In the genomic region with DNA sequence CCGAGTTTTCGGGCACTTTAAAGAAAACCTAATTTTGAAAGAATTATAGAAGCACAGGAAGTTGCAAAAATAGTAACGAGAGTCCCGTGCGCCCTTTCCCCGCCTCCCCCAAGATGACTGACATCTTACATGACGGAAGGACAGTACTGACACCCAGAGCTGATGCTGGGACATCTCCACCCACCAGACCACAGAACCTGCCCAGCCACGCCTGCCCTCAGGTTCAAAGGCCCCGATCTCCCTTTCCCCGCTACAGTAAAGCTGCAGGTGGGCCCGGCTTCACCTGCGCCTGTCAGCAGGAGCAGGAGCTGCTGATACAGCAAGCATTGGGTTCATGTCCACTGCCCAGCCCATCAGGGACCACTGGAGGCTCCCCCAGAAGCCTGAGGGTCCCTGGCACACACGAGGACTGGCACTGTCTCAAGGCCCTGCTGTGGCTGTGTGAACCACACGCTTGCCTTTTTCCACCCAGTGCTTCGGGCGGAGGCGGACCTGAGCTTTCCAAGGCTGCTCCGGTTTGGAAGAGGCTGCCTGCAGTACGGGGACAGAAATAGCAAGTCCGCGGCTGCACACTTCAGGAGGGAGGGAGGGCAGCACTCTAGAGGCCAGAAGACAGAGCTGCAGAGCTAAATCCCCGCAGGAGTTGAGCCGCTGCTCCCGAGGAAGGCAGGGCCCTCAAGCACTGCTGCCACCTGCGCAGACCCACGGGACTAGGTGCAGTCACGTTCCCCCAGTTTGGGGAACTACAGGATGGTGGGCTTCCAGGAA, we compare ENCODE assay signal across 1 cellular context.
A peak's percentile ranks its signal among the peaks of the same experiment; 100 is the strongest.
TF ChIP-seq lines count a peak whose summit lies in the region.

No MANE protein-coding gene starts in this region.

TF ChIP-seq in K562, 482 proteins besides CTCF, POLR2A, EP300 and RAD21:
- TF ChIP-seq POLR2G (IDR thresholded peaks at IDR 0.05; ENCODE audit: low read depth, low read length) (peak; percentile 23; the same call in 1 of the 2 replicates), ZFP36 (IDR thresholded peaks at IDR 0.05; ENCODE audit: low read depth, low read length, partially characterized antibody) (peak; percentile 50), KHSRP (IDR thresholded peaks at IDR 0.05) (no peak)
- TF ChIP-seq, protein P1, sequence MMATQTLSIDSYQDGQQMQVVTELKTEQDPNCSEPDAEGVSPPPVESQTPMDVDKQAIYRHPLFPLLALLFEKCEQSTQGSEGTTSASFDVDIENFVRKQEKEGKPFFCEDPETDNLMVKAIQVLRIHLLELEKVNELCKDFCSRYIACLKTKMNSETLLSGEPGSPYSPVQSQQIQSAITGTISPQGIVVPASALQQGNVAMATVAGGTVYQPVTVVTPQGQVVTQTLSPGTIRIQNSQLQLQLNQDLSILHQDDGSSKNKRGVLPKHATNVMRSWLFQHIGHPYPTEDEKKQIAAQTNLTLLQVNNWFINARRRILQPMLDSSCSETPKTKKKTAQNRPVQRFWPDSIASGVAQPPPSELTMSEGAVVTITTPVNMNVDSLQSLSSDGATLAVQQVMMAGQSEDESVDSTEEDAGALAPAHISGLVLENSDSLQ (IDR thresholded peaks at IDR 0.05), result peak; percentile 35; the same call in 1 of the 2 replicates
- TF ChIP-seq, protein P2, sequence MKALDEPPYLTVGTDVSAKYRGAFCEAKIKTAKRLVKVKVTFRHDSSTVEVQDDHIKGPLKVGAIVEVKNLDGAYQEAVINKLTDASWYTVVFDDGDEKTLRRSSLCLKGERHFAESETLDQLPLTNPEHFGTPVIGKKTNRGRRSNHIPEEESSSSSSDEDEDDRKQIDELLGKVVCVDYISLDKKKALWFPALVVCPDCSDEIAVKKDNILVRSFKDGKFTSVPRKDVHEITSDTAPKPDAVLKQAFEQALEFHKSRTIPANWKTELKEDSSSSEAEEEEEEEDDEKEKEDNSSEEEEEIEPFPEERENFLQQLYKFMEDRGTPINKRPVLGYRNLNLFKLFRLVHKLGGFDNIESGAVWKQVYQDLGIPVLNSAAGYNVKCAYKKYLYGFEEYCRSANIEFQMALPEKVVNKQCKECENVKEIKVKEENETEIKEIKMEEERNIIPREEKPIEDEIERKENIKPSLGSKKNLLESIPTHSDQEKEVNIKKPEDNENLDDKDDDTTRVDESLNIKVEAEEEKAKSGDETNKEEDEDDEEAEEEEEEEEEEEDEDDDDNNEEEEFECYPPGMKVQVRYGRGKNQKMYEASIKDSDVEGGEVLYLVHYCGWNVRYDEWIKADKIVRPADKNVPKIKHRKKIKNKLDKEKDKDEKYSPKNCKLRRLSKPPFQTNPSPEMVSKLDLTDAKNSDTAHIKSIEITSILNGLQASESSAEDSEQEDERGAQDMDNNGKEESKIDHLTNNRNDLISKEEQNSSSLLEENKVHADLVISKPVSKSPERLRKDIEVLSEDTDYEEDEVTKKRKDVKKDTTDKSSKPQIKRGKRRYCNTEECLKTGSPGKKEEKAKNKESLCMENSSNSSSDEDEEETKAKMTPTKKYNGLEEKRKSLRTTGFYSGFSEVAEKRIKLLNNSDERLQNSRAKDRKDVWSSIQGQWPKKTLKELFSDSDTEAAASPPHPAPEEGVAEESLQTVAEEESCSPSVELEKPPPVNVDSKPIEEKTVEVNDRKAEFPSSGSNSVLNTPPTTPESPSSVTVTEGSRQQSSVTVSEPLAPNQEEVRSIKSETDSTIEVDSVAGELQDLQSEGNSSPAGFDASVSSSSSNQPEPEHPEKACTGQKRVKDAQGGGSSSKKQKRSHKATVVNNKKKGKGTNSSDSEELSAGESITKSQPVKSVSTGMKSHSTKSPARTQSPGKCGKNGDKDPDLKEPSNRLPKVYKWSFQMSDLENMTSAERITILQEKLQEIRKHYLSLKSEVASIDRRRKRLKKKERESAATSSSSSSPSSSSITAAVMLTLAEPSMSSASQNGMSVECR (CRISPR knock-in tag; IDR thresholded peaks at IDR 0.05), result no peak
TF ChIP-seq in K562: peak in this region for 3.
